Comparison of ENCODE assay signal across 10 cellular contexts in genomic region chr1:203475012-203475981, GRCh38. TPM values are rescaled to one million over a fixed set of nuclear protein-coding genes. Genes with fewer than 3 reads are reported as not detected.
DNase-seq lines count a peak whose midpoint lies in the region; ATAC-seq, FAIRE-seq and TF ChIP-seq lines count a peak whose summit lies in the region.
"Had no signal": no experiment of that assay in that cellular context is flagged by ENCODE, and none has a peak within 500 bp of the region (broad histone marks: within the 10 kb centered on the region; RNA-seq: fewer than 3 reads in every experiment).

PRELP (plus strand) TSS chr1:203475806; CDS start chr1:203483185, 7,379 bp downstream.

- H3K9ac ChIP-seq in HCT116 (ENCODE audit: low read length), result no peak within 1 kb of the TSS

- POLR2A ChIA-PET in HCT116 (lab: Charles Lee), result interaction anchor here (0.6 kb wide), 1 partner anchor 170 kb away, joined by 9 read pairs; the partner anchor contains the start of gene BTG2

- intact Hi-C loops in HCT116 (cut with micrococcal nuclease), result no loop called here
- intact Hi-C loops in activated CD4-positive, alpha-beta T cell treated with anti-CD3 and anti-CD28 coated beads, Interleukin-2, amount 10 ng/mL, durations not matched to agents 24 days and 14 days (cut with micrococcal nuclease), result no loop called here

- H3K36me3 ChIP-seq in HCT116 (ENCODE audit: control insufficient read depth in 1 of 2, insufficient read depth in 2 of 2, low read length in 2 of 2) (no peaks in the 10 kb centered on the region), WERI-Rb-1 (no peaks in the 10 kb centered on the region), hepatocyte (replicated peaks; ENCODE audit: insufficient read depth, low read depth) (no peaks in the 10 kb centered on the region), small intestine (ENCODE audit: control insufficient read depth in 2 of 2, insufficient read depth in 2 of 2, low read length in 2 of 2) (no peaks in the 10 kb centered on the region)

- H3K9me3 Mint-ChIP-seq in activated CD4-positive, alpha-beta T cell treated with anti-CD3 and anti-CD28 coated beads, Interleukin-2, amount 10 ng/mL, durations not matched to agents 24 days and 14 days, result no peaks in the 10 kb centered on the region

- ATAC-seq in HCT116, result peak; percentile 75
- no peak for ATAC-seq in HG02870 (IDR thresholded peaks at IDR 0.05; ENCODE audit: unreplicated experiment)
- no peak for ATAC-seq in HG02884 (IDR thresholded peaks at IDR 0.05; ENCODE audit: unreplicated experiment)

- no peak for FAIRE-seq in small intestine (lab: Jason Lieb, UNC)

- H3K4me3 ChIP-seq in HCT116 (replicated peaks in 1 of 2; ENCODE audit: low read depth in 1 of 2, low read length in 2 of 2) (no peak within 1 kb of the TSS), WERI-Rb-1 (ENCODE audit: low read depth, low read length) (no peak within 1 kb of the TSS), hepatocyte (no peak within 1 kb of the TSS), small intestine (ENCODE audit: low read depth in 1 of 2, low read length in 2 of 2) (no peak within 1 kb of the TSS)

- no peak within 1 kb of the TSS for H2AFZ ChIP-seq in HCT116 (ENCODE audit: low read depth, low read length, poor library complexity, severe bottlenecking)
- H2AFZ ChIP-seq in hepatocyte, result peak within 1 kb of the TSS; percentile 11

- H3K27me3 Mint-ChIP-seq in activated CD4-positive, alpha-beta T cell treated with anti-CD3 and anti-CD28 coated beads, Interleukin-2, amount 10 ng/mL, durations not matched to agents 24 days and 14 days, result peaks cover 36% of the 10 kb centered on the region

- H3K36me3 Mint-ChIP-seq in activated CD4-positive, alpha-beta T cell treated with anti-CD3 and anti-CD28 coated beads, Interleukin-2, amount 10 ng/mL, durations not matched to agents 24 days and 14 days (ENCODE audit: low read depth), result no peaks in the 10 kb centered on the region

- no peak for DNase-seq in HCT116 (ENCODE audit: low read depth, low spot score)
- peak; percentile 77 for DNase-seq in WERI-Rb-1
- DNase-seq in hepatocyte (ENCODE audit: low spot score), result peak; percentile 71
- peak; percentile 37 for DNase-seq in small intestine
- DNase-seq in NCI-H1930 (lab: John Stamatoyannopoulos, UW), result no peak
- no peak for DNase-seq in activated CD4-positive, alpha-beta T cell treated with anti-CD3 and anti-CD28 coated beads, Interleukin-2, amount 10 ng/mL, durations not matched to agents 24 days and 14 days

- no peaks in the 10 kb centered on the region for H4K20me1 ChIP-seq in HCT116 (ENCODE audit: insufficient read depth)
- H4K20me1 ChIP-seq in hepatocyte (ENCODE audit: insufficient read depth, poor library complexity, severe bottlenecking), result no peaks in the 10 kb centered on the region

- CTCF ChIA-PET in HCT116 (lab: Charles Lee), result interaction anchor here (1.2 to 2.3 kb wide), 2 partner anchors 9 to 12 kb away, joined by 3 to 12 read pairs; no protein-coding TSS in a partner anchor

- RAD21 ChIA-PET in HCT116 (lab: Charles Lee; ENCODE audit: low non-redundant PET in 1 of 2, low total read pairs in 2 of 2, uncharacterized antibody in 2 of 2, unreplicated experiment in 2 of 2), result no interaction called here

- no peak for TF ChIP-seq POLR2A in HCT116 (IDR thresholded peaks at IDR 0.05; ENCODE audit: borderline replicate concordance, extremely low read depth, insufficient read depth, insufficient read length)

- H3K27me3 ChIP-seq in HCT116 (ENCODE audit: insufficient read depth, low read length), result peaks cover 24% of the 10 kb centered on the region
- no peaks in the 10 kb centered on the region for H3K27me3 ChIP-seq in WERI-Rb-1 (ENCODE audit: insufficient read depth, low read depth, severe bottlenecking)
- no peaks in the 10 kb centered on the region for H3K27me3 ChIP-seq in hepatocyte
- H3K27me3 ChIP-seq in small intestine (ENCODE audit: control insufficient read depth in 2 of 2, insufficient read depth in 2 of 2, low read length in 2 of 2), result no peaks in the 10 kb centered on the region

- TF ChIP-seq RAD21 in HCT116 (IDR thresholded peaks at IDR 0.05; ENCODE audit: low read depth), result no peak

- H3K79me2 ChIP-seq in HCT116 (ENCODE audit: insufficient read depth, low read length) (no peaks in the 10 kb centered on the region), hepatocyte (no peaks in the 10 kb centered on the region)

- H3K4me3 Mint-ChIP-seq in activated CD4-positive, alpha-beta T cell treated with anti-CD3 and anti-CD28 coated beads, Interleukin-2, amount 10 ng/mL, durations not matched to agents 24 days and 14 days, result no peak within 1 kb of the TSS

- H3K9me3 ChIP-seq in HCT116 (ENCODE audit: control insufficient read depth in 1 of 2, insufficient read depth in 1 of 2, low read depth in 1 of 2, low read length in 2 of 2) (no peaks in the 10 kb centered on the region), WERI-Rb-1 (ENCODE audit: severe bottlenecking) (no peaks in the 10 kb centered on the region), hepatocyte (ENCODE audit: low read depth) (no peaks in the 10 kb centered on the region), small intestine (ENCODE audit: control insufficient read depth, low read depth) (no peaks in the 10 kb centered on the region)

- no peaks in the 10 kb centered on the region for H3K9me2 ChIP-seq in HCT116 (ENCODE audit: insufficient read depth)
- H3K9me2 ChIP-seq in hepatocyte (replicated peaks; ENCODE audit: insufficient read depth), result no peaks in the 10 kb centered on the region

- no TSS peak for BruUV-seq in HCT116 (replicated peaks; lab: Mats Ljungman, UMichigan)

- H3K4me2 ChIP-seq in HCT116 (ENCODE audit: low read length) (no peak within 1 kb of the TSS), hepatocyte (peak within 1 kb of the TSS; percentile 54)

- TF ChIP-seq CTCF in HCT116 (IDR thresholded peaks at IDR 0.05 in 2 of 3, conservative IDR thresholded peaks at IDR 0.05 in 1 of 3; ENCODE audit: borderline replicate concordance in 1 of 3, insufficient read depth in 1 of 3, low read depth in 2 of 3, low read length in 2 of 3), result no peak
- peak; percentile 33 for TF ChIP-seq CTCF in WERI-Rb-1 (IDR thresholded peaks at IDR 0.05; ENCODE audit: low read depth, low read length)
- no peak for TF ChIP-seq CTCF in hepatocyte (IDR thresholded peaks at IDR 0.05; ENCODE audit: poor library complexity)

- WGBS in hepatocyte (ENCODE audit: low lambda C conversion rate, missing lambda C conversion rate), result 9% methylated on average over 8 of the region's 8 CpGs
- WGBS in small intestine, 3 donors, result 10 to 30% (median 20%) methylated on average over 8 of the region's 8 CpGs

- H3K4me1 ChIP-seq in HCT116 (ENCODE audit: control insufficient read depth in 1 of 2, insufficient read depth in 2 of 2, low read length in 2 of 2), result peaks cover under 1 to 5% of the 10 kb centered on the region in 2 experiments; a peak in 3 of 4 replicates
- peaks cover 12% of the 10 kb centered on the region for H3K4me1 ChIP-seq in hepatocyte (ENCODE audit: insufficient read depth)
- no peaks in the 10 kb centered on the region for H3K4me1 ChIP-seq in small intestine (ENCODE audit: control insufficient read depth in 2 of 2, insufficient read depth in 1 of 2, low read depth in 1 of 2, low read length in 1 of 2)

- H3K27ac ChIP-seq in HCT116 (ENCODE audit: low read depth, low read length), result no peak within 1 kb of the TSS
- no peak within 1 kb of the TSS for H3K27ac ChIP-seq in WERI-Rb-1
- peak within 1 kb of the TSS; percentile 13 for H3K27ac ChIP-seq in hepatocyte
- peak within 1 kb of the TSS in 1 of 2 donors; percentile 50 for H3K27ac ChIP-seq in small intestine (ENCODE audit: low read depth in 1 of 2, low read length in 1 of 2)

- H3K27ac Mint-ChIP-seq in activated CD4-positive, alpha-beta T cell treated with anti-CD3 and anti-CD28 coated beads, Interleukin-2, amount 10 ng/mL, durations not matched to agents 24 days and 14 days, result no peak within 1 kb of the TSS

- H3K4me1 Mint-ChIP-seq in activated CD4-positive, alpha-beta T cell treated with anti-CD3 and anti-CD28 coated beads, Interleukin-2, amount 10 ng/mL, durations not matched to agents 24 days and 14 days, result peaks cover 3% of the 10 kb centered on the region

TF ChIP-seq in HCT116, 20 proteins besides CTCF, POLR2A, EP300 and RAD21:
- TF ChIP-seq, protein P1, sequence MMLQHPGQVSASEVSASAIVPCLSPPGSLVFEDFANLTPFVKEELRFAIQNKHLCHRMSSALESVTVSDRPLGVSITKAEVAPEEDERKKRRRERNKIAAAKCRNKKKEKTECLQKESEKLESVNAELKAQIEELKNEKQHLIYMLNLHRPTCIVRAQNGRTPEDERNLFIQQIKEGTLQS (IDR thresholded peaks at IDR 0.05), result no peak
- no peak for TF ChIP-seq YY1 (IDR thresholded peaks at IDR 0.05; ENCODE audit: extremely low read depth, insufficient replicate concordance, low read depth, low read length)
- no peak for TF ChIP-seq ZNF274 (IDR thresholded peaks at IDR 0.05; ENCODE audit: low read depth, low read length)
- no peak for TF ChIP-seq EZH2phosphoT487 (IDR thresholded peaks at IDR 0.05; ENCODE audit: borderline replicate concordance)
- no peak for TF ChIP-seq POLR2AphosphoS5 (IDR thresholded peaks at IDR 0.05; ENCODE audit: low read depth, low read length)
- no peak for TF ChIP-seq ZBTB33 (IDR thresholded peaks at IDR 0.05; ENCODE audit: extremely low read depth, insufficient replicate concordance, low read length)
- no peak for TF ChIP-seq CEBPB (IDR thresholded peaks at IDR 0.05; ENCODE audit: low read depth)

RNA-seq across cellular contexts. Expression of gene PRELP, which starts in this region (rescaled TPM):
- total RNA-seq in HCT116 (2021; ENCODE audit: unreplicated experiment) (0.10 TPM), hepatocyte (0.83 and 0.84 TPM in 2 replicates)
- polyA plus RNA-seq in HCT116 (2012), result not detected in 2 replicates
- polyA plus RNA-seq in hepatocyte (8.7 and 10.8 TPM in 2 replicates), small intestine (10 to 100 TPM in 1 of 3 donors, under 1 TPM in 2; 0.22 to 27.0 (median 0.54) TPM)
- total RNA-seq in activated CD4-positive, alpha-beta T cell treated with anti-CD3 and anti-CD28 coated beads, Interleukin-2, amount 10 ng/mL, durations not matched to agents 24 days and 14 days, result not detected in 2 replicates
- total RNA-seq: mononuclear cell; T-helper 2 cell treated with Interferon-gamma antibody and Interleukin-4, amounts not matched to agents 100 ng/mL and 5 ng/mL, for 36 hours had no signal

Comparison
In these comparisons a context has a peak if more than half of its experiments do, and no peak if none do; other contexts are left out.
1. Peak in ATAC-seq in HCT116; RNA of the gene not detected or under 1 TPM.
2. DNase-seq: peak in WERI-Rb-1 (single experiment), hepatocyte (single experiment) and small intestine (single experiment); none in HCT116 (single experiment), NCI-H1930 (0 of 2) and activated CD4-positive, alpha-beta T cell treated with anti-CD3 and anti-CD28 coated beads, Interleukin-2, amount 10 ng/mL, durations not matched to agents 24 days and 14 days (single experiment).